17 cellular contexts compared by ENCODE assay signal in genomic region chr9:2289234-2289755, GRCh38.
"Had no signal": no experiment of that assay in that cellular context is flagged by ENCODE, and none has a peak within 500 bp of the region (broad histone marks: within the 10 kb centered on the region; RNA-seq: fewer than 3 reads in every experiment).

No MANE protein-coding gene starts in this region.

- H3K36me3 ChIP-seq: adrenal gland, gastroesophageal sphincter, prostate gland, upper lobe of right lung had no signal

- H3K4me1 ChIP-seq: adrenal gland, gastroesophageal sphincter, prostate gland, upper lobe of right lung had no signal

- H3K27ac Mint-ChIP-seq: activated B cell treated with CpG ODN at 0.5 μM for 24 hours; activated CD4-positive, alpha-beta T cell treated with anti-CD3 and anti-CD28 coated beads, Interleukin-2, amount 10 ng/mL, durations not matched to agents 24 days and 14 days; activated naive CD4-positive, alpha-beta T cell treated with anti-CD3 and anti-CD28 coated beads, Interleukin-2, amount 10 ng/mL, durations not matched to agents 7 days and 5 days; activated T-helper 17 cell treated with anti-CD3 and anti-CD28 coated beads, Interleukin-2, amount 50 U/mL, for 72 hours; naive B cell; stimulated activated naive CD8-positive, alpha-beta T cell treated with anti-CD3 and anti-CD28 coated beads, Interleukin-15, Interleukin-2, amounts not matched to agents 100 ng/mL and 50 ng/mL, for 24 hours had no signal

- DNase-seq: activated B cell treated with CpG ODN at 0.5 μM for 24 hours; activated CD4-positive, alpha-beta T cell treated with anti-CD3 and anti-CD28 coated beads, Interleukin-2, amount 10 ng/mL, durations not matched to agents 24 days and 14 days; activated CD8-positive, alpha-beta memory T cell treated with anti-CD3 and anti-CD28 coated beads for 24 hours; activated naive CD4-positive, alpha-beta T cell treated with anti-CD3 and anti-CD28 coated beads, Interleukin-2, amount 10 ng/mL, durations not matched to agents 7 days and 5 days; adrenal gland; body of pancreas; effector memory CD4-positive, alpha-beta T cell; midbrain; naive B cell; occipital lobe; stimulated activated CD4-positive, alpha-beta T cell treated with anti-CD3 and anti-CD28 coated beads, Interleukin-4, amount 100 ng/mL, for 1 hour; upper lobe of right lung had no signal

- H3K4me3 ChIP-seq: adrenal gland, body of pancreas, gastroesophageal sphincter, prostate gland, upper lobe of right lung had no signal

- H3K36me3 Mint-ChIP-seq: activated naive CD4-positive, alpha-beta T cell treated with anti-CD3 and anti-CD28 coated beads, Interleukin-2, amount 10 ng/mL, durations not matched to agents 7 days and 5 days; naive B cell had no signal

- H3K4me3 Mint-ChIP-seq: activated B cell treated with CpG ODN at 0.5 μM for 24 hours; activated CD4-positive, alpha-beta T cell treated with anti-CD3 and anti-CD28 coated beads, Interleukin-2, amount 10 ng/mL, durations not matched to agents 24 days and 14 days; activated naive CD4-positive, alpha-beta T cell treated with anti-CD3 and anti-CD28 coated beads, Interleukin-2, amount 10 ng/mL, durations not matched to agents 7 days and 5 days; activated T-helper 17 cell treated with anti-CD3 and anti-CD28 coated beads, Interleukin-2, amount 50 U/mL, for 72 hours; naive B cell; stimulated activated naive CD8-positive, alpha-beta T cell treated with anti-CD3 and anti-CD28 coated beads, Interleukin-15, Interleukin-2, amounts not matched to agents 100 ng/mL and 50 ng/mL, for 24 hours had no signal

- H3K9me3 Mint-ChIP-seq: activated B cell treated with CpG ODN at 0.5 μM for 24 hours; activated CD4-positive, alpha-beta T cell treated with anti-CD3 and anti-CD28 coated beads, Interleukin-2, amount 10 ng/mL, durations not matched to agents 24 days and 14 days; activated naive CD4-positive, alpha-beta T cell treated with anti-CD3 and anti-CD28 coated beads, Interleukin-2, amount 10 ng/mL, durations not matched to agents 7 days and 5 days; activated T-helper 17 cell treated with anti-CD3 and anti-CD28 coated beads, Interleukin-2, amount 50 U/mL, for 72 hours; naive B cell; stimulated activated naive CD8-positive, alpha-beta T cell treated with anti-CD3 and anti-CD28 coated beads, Interleukin-15, Interleukin-2, amounts not matched to agents 100 ng/mL and 50 ng/mL, for 24 hours had no signal

- ATAC-seq: activated T-helper 17 cell treated with anti-CD3 and anti-CD28 coated beads, Interleukin-2, amount 50 U/mL, for 72 hours; body of pancreas; gastroesophageal sphincter; upper lobe of right lung had no signal

- H3K4me1 Mint-ChIP-seq: activated B cell treated with CpG ODN at 0.5 μM for 24 hours; activated CD4-positive, alpha-beta T cell treated with anti-CD3 and anti-CD28 coated beads, Interleukin-2, amount 10 ng/mL, durations not matched to agents 24 days and 14 days; activated naive CD4-positive, alpha-beta T cell treated with anti-CD3 and anti-CD28 coated beads, Interleukin-2, amount 10 ng/mL, durations not matched to agents 7 days and 5 days; activated T-helper 17 cell treated with anti-CD3 and anti-CD28 coated beads, Interleukin-2, amount 50 U/mL, for 72 hours; naive B cell had no signal

- H3K9me3 ChIP-seq: adrenal gland, body of pancreas, gastroesophageal sphincter, prostate gland, upper lobe of right lung had no signal

- H3K27ac ChIP-seq: adrenal gland, body of pancreas, epithelial cell of prostate, gastroesophageal sphincter, prostate gland, upper lobe of right lung had no signal

- H3K27me3 ChIP-seq: adrenal gland, body of pancreas, gastroesophageal sphincter, upper lobe of right lung had no signal
